In the genomic region with DNA sequence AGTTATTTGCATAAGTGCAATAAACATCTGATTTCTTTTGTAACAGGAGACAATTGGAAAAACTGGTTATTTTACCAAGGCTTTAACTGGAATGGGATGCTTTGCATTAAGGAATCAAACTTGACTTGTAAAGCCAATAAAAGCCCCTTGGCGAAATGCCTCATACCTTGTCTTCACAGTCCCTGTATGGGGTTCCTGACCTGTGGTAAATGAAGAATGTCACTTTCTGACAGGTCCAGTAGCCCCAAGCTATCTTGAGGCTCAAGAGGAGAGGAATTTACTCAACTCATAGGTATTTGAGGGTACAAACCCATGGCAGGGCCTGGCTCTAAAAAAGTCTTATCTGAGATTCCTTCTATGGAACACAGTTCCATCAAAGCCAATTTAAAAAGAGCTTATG, we compare ENCODE assay signal across 16 cellular contexts.
DNase-seq lines count a peak whose midpoint lies in the region; ATAC-seq and TF ChIP-seq lines count a peak whose summit lies in the region.
"Had no signal": no experiment of that assay in that cellular context is flagged by ENCODE, and none has a peak within 500 bp of the region (broad histone marks: within the 10 kb centered on the region; RNA-seq: fewer than 3 reads in every experiment).

No MANE protein-coding gene starts in this region.

- TF ChIP-seq CTCF in GM13977 (IDR thresholded peaks at IDR 0.05; ENCODE audit: extremely low read depth, insufficient read depth, missing control alignments), result no peak

- ATAC-seq in HG02678 (IDR thresholded peaks at IDR 0.05; ENCODE audit: unreplicated experiment), result no peak
- ATAC-seq: Right ventricle myocardium inferior had no signal

- peak; percentile 32 for DNase-seq in HT1080 (ENCODE audit: low read depth)
- DNase-seq in RPMI7951 (ENCODE audit: low read depth), result peak; percentile 88
- DNase-seq in glomerular visceral epithelial cell (ENCODE audit: extremely low spot score), result peak; percentile 70
- DNase-seq in GM13977 (ENCODE audit: low spot score), result no peak
- no peak for DNase-seq in COLO668 (lab: John Stamatoyannopoulos, UW; ENCODE audit: unreplicated experiment)
- DNase-seq in DMS53 (lab: John Stamatoyannopoulos, UW), result no peak
- DNase-seq: CD4-positive, alpha-beta memory T cell; DMS79; H9; Kasumi-1; NCI-H1417; NCI-H187 treated with DMSO at 0.1 percent for 48 hours; NK-92 treated with Interleukin-12 subunit alpha and Interleukin-12 subunit beta, amount 100 ng/mL, for 24 hours; OCI-M1 had no signal

- in situ Hi-C loops in GM13977 (cut with MboI; ENCODE audit: low pct_unique_long_range_greater_than_20kb, low sequenced_read_pairs, unreplicated experiment), result no loop called here

Comparison
In these comparisons a context has a peak if more than half of its experiments do, and no peak if none do; other contexts are left out.
1. DNase-seq: peak in HT1080 (single experiment), RPMI7951 (single experiment) and glomerular visceral epithelial cell (single experiment); none in GM13977 (single experiment), COLO668 (single experiment) and DMS53 (single experiment).